8 cellular contexts compared by ENCODE assay signal in the genomic region with DNA sequence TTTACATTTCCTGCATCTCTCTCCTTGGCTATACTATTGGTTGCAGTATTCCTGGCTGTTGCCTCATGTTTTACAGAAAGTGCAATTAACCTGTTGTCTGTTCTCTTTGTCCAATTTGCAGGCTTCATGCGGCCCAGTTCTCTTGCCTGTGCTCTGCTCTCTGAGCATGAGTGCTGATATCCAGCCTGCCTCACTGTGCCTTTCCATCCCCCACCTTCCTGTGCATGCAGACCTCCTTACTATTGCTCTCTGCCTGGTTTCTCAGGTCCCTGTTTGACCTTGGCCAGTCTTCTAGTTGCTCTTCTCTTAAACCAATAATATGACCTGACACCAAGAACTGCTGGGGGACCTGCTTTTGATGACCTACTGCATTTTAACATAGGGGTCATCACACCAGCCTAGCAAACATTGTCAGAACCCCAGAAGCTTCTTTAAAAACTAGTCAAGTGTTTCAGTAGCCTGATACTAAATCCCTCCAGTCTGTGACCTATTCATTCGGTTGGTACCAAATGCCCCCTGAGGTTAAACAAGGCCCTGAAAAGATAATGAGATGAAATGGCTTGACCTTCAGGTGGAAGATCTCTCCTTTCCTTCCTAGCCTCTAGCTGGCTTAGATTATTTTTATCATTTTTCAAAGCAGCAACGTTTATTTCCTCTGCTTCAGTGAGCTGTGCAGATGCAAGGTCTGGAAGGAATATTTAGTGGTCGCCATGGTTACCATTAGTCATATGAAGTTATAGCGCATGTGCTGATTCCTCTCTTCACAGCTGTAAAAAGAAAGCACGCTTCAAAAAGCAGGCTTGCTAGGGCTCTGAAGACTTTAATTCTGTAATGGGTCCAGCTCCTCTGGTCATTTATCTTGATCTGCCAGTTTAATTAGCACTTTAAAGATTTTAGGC.
DNase-seq lines count a peak whose midpoint lies in the region; ATAC-seq, FAIRE-seq and TF ChIP-seq lines count a peak whose summit lies in the region.

No MANE protein-coding gene starts in this region.

- H3K27me3 ChIP-seq in BJ (ENCODE audit: control insufficient read depth, insufficient read depth, low read length) (no peaks in the 10 kb centered on the region), parathyroid adenoma (ENCODE audit: control insufficient read depth, insufficient read depth, low read length) (no peaks in the 10 kb centered on the region)

- H3K27me3 Mint-ChIP-seq in activated naive CD4-positive, alpha-beta T cell treated with anti-CD3 and anti-CD28 coated beads, Interleukin-2, amount 10 ng/mL, durations not matched to agents 7 days and 5 days: peaks cover 5% of the 10 kb centered on the region

- H3K9ac ChIP-seq in parathyroid adenoma: no peak overlapping the region

- H3K4me3 ChIP-seq in BJ (ENCODE audit: low read depth, low read length): no peak overlapping the region
- no peak overlapping the region for H3K4me3 ChIP-seq in parathyroid adenoma (ENCODE audit: low read depth, low read length)

- no peak overlapping the region for H3K4me2 ChIP-seq in parathyroid adenoma (ENCODE audit: low read length)

- H3K27ac Mint-ChIP-seq in activated naive CD4-positive, alpha-beta T cell treated with anti-CD3 and anti-CD28 coated beads, Interleukin-2, amount 10 ng/mL, durations not matched to agents 7 days and 5 days: no peak overlapping the region

- H3K36me3 ChIP-seq in BJ (ENCODE audit: control insufficient read depth, insufficient read depth, low read length) (no peaks in the 10 kb centered on the region), parathyroid adenoma (ENCODE audit: control insufficient read depth, insufficient read depth, low read length) (no peaks in the 10 kb centered on the region)

- H3K9me3 Mint-ChIP-seq in activated naive CD4-positive, alpha-beta T cell treated with anti-CD3 and anti-CD28 coated beads, Interleukin-2, amount 10 ng/mL, durations not matched to agents 7 days and 5 days: no peaks in the 10 kb centered on the region

- H3K4me1 Mint-ChIP-seq in activated naive CD4-positive, alpha-beta T cell treated with anti-CD3 and anti-CD28 coated beads, Interleukin-2, amount 10 ng/mL, durations not matched to agents 7 days and 5 days: no peaks in the 10 kb centered on the region

- no peak overlapping the region for H3K27ac ChIP-seq in parathyroid adenoma
- no peak overlapping the region for H3K27ac ChIP-seq in substantia nigra (ENCODE audit: low read depth, low read length, poor library complexity, severe bottlenecking)

- peak overlapping the region; percentile 21 for H2AFZ ChIP-seq in parathyroid adenoma

- peaks cover 4% of the 10 kb centered on the region for H3K4me1 ChIP-seq in parathyroid adenoma

- ATAC-seq in GM21723 (IDR thresholded peaks at IDR 0.05; ENCODE audit: unreplicated experiment): peak; percentile 47

- no peaks in the 10 kb centered on the region for H3K79me2 ChIP-seq in parathyroid adenoma

- POLR2A ChIA-PET in BJ (lab: Charles Lee): no interaction called here

- H3K36me3 Mint-ChIP-seq in activated naive CD4-positive, alpha-beta T cell treated with anti-CD3 and anti-CD28 coated beads, Interleukin-2, amount 10 ng/mL, durations not matched to agents 7 days and 5 days: no peaks in the 10 kb centered on the region

- H3K9me3 ChIP-seq in parathyroid adenoma (ENCODE audit: control insufficient read depth, low read length): no peaks in the 10 kb centered on the region

- FAIRE-seq in GM19239 (lab: Jason Lieb, UNC): no peak

- CTCF ChIA-PET in BJ (lab: Yijun Ruan, JAX): interaction anchor here (0.6 to 2.0 kb wide), 3 partner anchors 34 to 216 kb away, joined by 3 to 10 read pairs (median 4); partner anchors contain the start of gene PHLDA1
- CTCF ChIA-PET in activated naive CD4-positive, alpha-beta T cell treated with anti-CD3 and anti-CD28 coated beads, Interleukin-2, amount 10 ng/mL, durations not matched to agents 7 days and 5 days (lab: Charles Lee): interaction anchor here (0.6 to 5.6 kb wide), 7 partner anchors 17 to 288 kb away, joined by 3 to 32 read pairs (median 3); partner anchors contain the start of gene PHLDA1

- no peak for TF ChIP-seq CTCF in BJ (IDR thresholded peaks at IDR 0.05; ENCODE audit: insufficient read depth, low read depth, low read length)
- TF ChIP-seq CTCF in parathyroid adenoma (IDR thresholded peaks at IDR 0.05): no peak

- no peak overlapping the region for H3K4me3 Mint-ChIP-seq in activated naive CD4-positive, alpha-beta T cell treated with anti-CD3 and anti-CD28 coated beads, Interleukin-2, amount 10 ng/mL, durations not matched to agents 7 days and 5 days

- DNase-seq in BJ (ENCODE audit: low read depth) (peak; percentile 91), RPMI8226 (peak; percentile 10), fibroblast of peridontal ligament (ENCODE audit: extremely low read depth) (peak; percentile 98), substantia nigra (lab: John Stamatoyannopoulos, UW) (no peak), GM19239 (ENCODE audit: insufficient read length, low spot score) (no peak)
- no peak for DNase-seq in activated naive CD4-positive, alpha-beta T cell treated with anti-CD3 and anti-CD28 coated beads, Interleukin-2, amount 10 ng/mL, durations not matched to agents 7 days and 5 days

Comparison
In these comparisons a context has a peak if more than half of its experiments do, and no peak if none do; other contexts are left out.
1. DNase-seq: peak in BJ (single experiment), RPMI8226 (single experiment) and fibroblast of peridontal ligament (single experiment); none in substantia nigra (0 of 49), activated naive CD4-positive, alpha-beta T cell treated with anti-CD3 and anti-CD28 coated beads, Interleukin-2, amount 10 ng/mL, durations not matched to agents 7 days and 5 days (single experiment) and GM19239 (single experiment).